Comparison of ENCODE assay signal across 8 cellular contexts in genomic region chr6:122399055-122399347, GRCh38. TPM values are rescaled to one million over a fixed set of nuclear protein-coding genes. Genes with fewer than 3 reads are reported as not detected.
DNase-seq lines count a peak whose midpoint lies in the region; ATAC-seq, FAIRE-seq and TF ChIP-seq lines count a peak whose summit lies in the region.

No MANE protein-coding gene starts in this region.

- H3K4me1 ChIP-seq in Peyer's patch, result peaks cover 0 to 10% (median 2%) of the 10 kb centered on the region in 4 donors
- peaks cover 11% of the 10 kb centered on the region for H3K4me1 ChIP-seq in endothelial cell of umbilical vein (ENCODE audit: control insufficient read depth, extremely low read depth, insufficient read depth, low read length)
- no peaks in the 10 kb centered on the region for H3K4me1 ChIP-seq in trophoblast cell (ENCODE audit: control insufficient read depth in 1 of 2, insufficient read depth in 2 of 2, low read length in 2 of 2)

- no peaks in the 10 kb centered on the region for H3K9me1 ChIP-seq in endothelial cell of umbilical vein (replicated peaks; ENCODE audit: control insufficient read depth, extremely low read depth, insufficient read depth, low read length)

- POLR2A ChIA-PET in endothelial cell of umbilical vein (lab: Charles Lee), result interaction anchor here (0.6 kb wide), 1 partner anchor 72 kb away, joined by 3 read pairs; the partner anchor contains the start of gene SERINC1

- peak overlapping the region; percentile 45 for H3K4me2 ChIP-seq in endothelial cell of umbilical vein (ENCODE audit: insufficient read depth, low read length)
- peak overlapping the region; percentile 58 for H3K4me2 ChIP-seq in trophoblast cell (ENCODE audit: low read length)

- no peak overlapping the region for H3K23ac ChIP-seq in trophoblast cell (ENCODE audit: low read length)

- TF ChIP-seq POLR2A in Peyer's patch (IDR thresholded peaks at IDR 0.05) (no peak), endothelial cell of umbilical vein (IDR thresholded peaks at IDR 0.05; ENCODE audit: low read depth, low read length) (no peak)

- no peak overlapping the region for H4K12ac ChIP-seq in trophoblast cell (ENCODE audit: low read depth, low read length)

- CTCF ChIA-PET in endothelial cell of umbilical vein (lab: Charles Lee), result interaction anchor here (1.1 to 1.6 kb wide), 7 partner anchors 9 to 133 kb away, joined by 3 to 6 read pairs (median 4); no protein-coding TSS in a partner anchor

- H3K9ac ChIP-seq in endothelial cell of umbilical vein (replicated peaks; ENCODE audit: extremely low read depth, insufficient read depth, low read length), result no peak overlapping the region
- H3K9ac ChIP-seq in trophoblast cell (ENCODE audit: low read length), result no peak overlapping the region

- ATAC-seq in GM18909 (IDR thresholded peaks at IDR 0.05; ENCODE audit: poor library complexity, unreplicated experiment) (no peak), HG03354 (IDR thresholded peaks at IDR 0.05; ENCODE audit: poor library complexity, severe bottlenecking, unreplicated experiment) (no peak), GM21529 (IDR thresholded peaks at IDR 0.05; ENCODE audit: unreplicated experiment) (no peak)

- H3K4ac ChIP-seq in trophoblast cell (ENCODE audit: low read depth, low read length), result no peak overlapping the region

- H3K36me3 ChIP-seq in Peyer's patch, result no peaks in the 10 kb centered on the region
- H3K36me3 ChIP-seq in endothelial cell of umbilical vein (ENCODE audit: control insufficient read depth in 2 of 2, extremely low read depth in 1 of 2, insufficient read depth in 2 of 2, low read length in 2 of 2), result no peaks in the 10 kb centered on the region
- no peaks in the 10 kb centered on the region for H3K36me3 ChIP-seq in trophoblast cell (ENCODE audit: control insufficient read depth in 1 of 2, insufficient read depth in 2 of 2, low read length in 2 of 2)

- H3K27ac ChIP-seq in Peyer's patch, result peak overlapping the region; percentile 29 to 84 (median 74)
- no peak overlapping the region for H3K27ac ChIP-seq in endothelial cell of umbilical vein (ENCODE audit: insufficient read depth, low read depth, low read length)
- H3K27ac ChIP-seq in trophoblast cell (ENCODE audit: low read depth, low read length), result no peak overlapping the region

- H4K91ac ChIP-seq in trophoblast cell (ENCODE audit: low read depth, low read length), result no peak overlapping the region

- no CpG with 5 or more reads among the region's 2 CpGs for WGBS in trophoblast cell (ENCODE audit: extremely low coverage, insufficient coverage, insufficient read length)

- TF ChIP-seq CTCF in Peyer's patch (IDR thresholded peaks at IDR 0.05), result no peak
- TF ChIP-seq CTCF in endothelial cell of umbilical vein (IDR thresholded peaks at IDR 0.05; ENCODE audit: extremely low read depth in 1 of 2, insufficient read depth in 1 of 2, low read depth in 1 of 2, low read length in 2 of 2), result no peak

- no peak overlapping the region for H3K14ac ChIP-seq in trophoblast cell (ENCODE audit: low read length)

- H2BK120ac ChIP-seq in trophoblast cell (ENCODE audit: insufficient read depth, low read length, poor library complexity), result no peak overlapping the region

- peaks cover 7% of the 10 kb centered on the region for H3K79me1 ChIP-seq in trophoblast cell (ENCODE audit: low read length)

- H2AFZ ChIP-seq in endothelial cell of umbilical vein (ENCODE audit: low read depth, low read length) (peak overlapping the region; percentile 71), trophoblast cell (ENCODE audit: insufficient read depth, low read length, poor library complexity) (no peak overlapping the region)

- no peaks in the 10 kb centered on the region for H3K9me3 ChIP-seq in Peyer's patch
- H3K9me3 ChIP-seq in endothelial cell of umbilical vein (replicated peaks; ENCODE audit: control insufficient read depth, insufficient read depth, low read length), result no peaks in the 10 kb centered on the region
- H3K9me3 ChIP-seq in trophoblast cell (ENCODE audit: insufficient read depth, low read depth, low read length), result no peaks in the 10 kb centered on the region

- H3K79me2 ChIP-seq in endothelial cell of umbilical vein (ENCODE audit: control insufficient read depth, insufficient read depth, low read length) (peaks cover 37% of the 10 kb centered on the region), trophoblast cell (ENCODE audit: control insufficient read depth, insufficient read depth, low read length, poor library complexity) (peaks cover 6% of the 10 kb centered on the region)

- H3K27me3 ChIP-seq in Peyer's patch, result no peaks in the 10 kb centered on the region
- H3K27me3 ChIP-seq in endothelial cell of umbilical vein (ENCODE audit: control insufficient read depth in 2 of 2, insufficient read depth in 2 of 2, low read length in 2 of 2), result peaks cover 6% of the 10 kb centered on the region in 2 experiments
- H3K27me3 ChIP-seq in trophoblast cell (ENCODE audit: insufficient read depth, low read length), result no peaks in the 10 kb centered on the region

- no peak overlapping the region for H3K18ac ChIP-seq in trophoblast cell (ENCODE audit: low read length)

- DNase-seq in EH (ENCODE audit: low read depth), result peak; percentile 99
- DNase-seq in Peyer's patch, result no peak
- DNase-seq in endothelial cell of umbilical vein (ENCODE audit: low read depth, low spot score), result no peak
- no peak for DNase-seq in trophoblast cell
- DNase-seq in GM19239 (ENCODE audit: insufficient read length, low spot score), result no peak

- no peak overlapping the region for H2BK12ac ChIP-seq in trophoblast cell (ENCODE audit: low read length)

- intact Hi-C loops in endothelial cell of umbilical vein (cut with micrococcal nuclease), result loop anchor here (1.0 to 10.0 kb wide), 4 partner anchors 16 to 962 kb away; partner anchors contain the start of genes GJA1, SERINC1 and SMPDL3A

- dilution Hi-C loops in endothelial cell of umbilical vein (cut with MboI; ENCODE audit: extremely low pct_ligation_motif_present, low sequenced_read_pairs), result no loop called here

- no peak for FAIRE-seq in endothelial cell of umbilical vein (lab: Jason Lieb, UNC)
- FAIRE-seq in GM19239 (lab: Jason Lieb, UNC), result no peak

- H2BK5ac ChIP-seq in trophoblast cell (ENCODE audit: low read depth, low read length, poor library complexity), result no peak overlapping the region

- no peaks in the 10 kb centered on the region for H4K20me1 ChIP-seq in endothelial cell of umbilical vein (replicated peaks; ENCODE audit: control insufficient read depth, extremely low read depth, insufficient read depth, low read length)

- TSS peak; percentile 37 for BruUV-seq in endothelial cell of umbilical vein (replicated peaks; lab: Mats Ljungman, UMichigan)

- peak overlapping the region; percentile 76 to 88 (median 83) for H3K4me3 ChIP-seq in Peyer's patch
- H3K4me3 ChIP-seq in endothelial cell of umbilical vein (replicated peaks in 1 of 3; ENCODE audit: insufficient read depth in 1 of 3, low read depth in 1 of 3, low read length in 3 of 3), result no peak overlapping the region
- H3K4me3 ChIP-seq in trophoblast cell (ENCODE audit: low read depth, low read length), result no peak overlapping the region

- peak overlapping the region; percentile 46 for H4K8ac ChIP-seq in trophoblast cell (ENCODE audit: low read depth, low read length)

- no peak overlapping the region for H2AK5ac ChIP-seq in trophoblast cell (ENCODE audit: low read length)

TF ChIP-seq in endothelial cell of umbilical vein, 7 proteins besides CTCF, POLR2A, EP300 and RAD21:
- no peak for TF ChIP-seq MYC (IDR thresholded peaks at IDR 0.05; ENCODE audit: low read depth, low read length)
- no peak for TF ChIP-seq GATA2 (IDR thresholded peaks at IDR 0.05; ENCODE audit: insufficient read depth, insufficient read length, low read depth, low read length)
- TF ChIP-seq JUN (IDR thresholded peaks at IDR 0.05; ENCODE audit: borderline replicate concordance, insufficient read depth, insufficient read length, low read depth), result no peak
- no peak for TF ChIP-seq FOS (IDR thresholded peaks at IDR 0.05; ENCODE audit: borderline replicate concordance, insufficient read depth, low read length)
- no peak for TF ChIP-seq MAX (IDR thresholded peaks at IDR 0.05; ENCODE audit: insufficient read depth, insufficient read length)
- no peak for TF ChIP-seq EZH2 (IDR thresholded peaks at IDR 0.05; ENCODE audit: borderline replicate concordance, low read depth, low read length, severe bottlenecking)
- TF ChIP-seq POLR2AphosphoS5 (IDR thresholded peaks at IDR 0.05; ENCODE audit: insufficient read depth, low read depth, low read length), result no peak

RNA-seq across cellular contexts. Expression of gene HSF2, which starts 0.5 kb away (rescaled TPM):
- total RNA-seq in Peyer's patch (10 to 100 TPM in 2 of 4 donors, 1 to 10 TPM in 2; 6.9 to 21.5 (median 11.4) TPM), endothelial cell of umbilical vein (8.0 and 10.1 TPM in 2 replicates)
- 12.8 and 13.3 TPM in 2 replicates for polyA plus RNA-seq in endothelial cell of umbilical vein
- polyA plus RNA-seq in endothelial cell of umbilical vein (2011; cell fraction: cytosol; rRNA removed), result 15.1 and 17.2 TPM in 2 replicates
- 42.5 and 46.0 TPM in 2 replicates for polyA plus RNA-seq in endothelial cell of umbilical vein (2011; cell fraction: nucleus; rRNA removed)
- polyA plus RNA-seq in endothelial cell of umbilical vein (2012), result 8.7 and 9.6 TPM in 2 replicates
- 13.2 and 36.9 TPM in 2 replicates for polyA minus RNA-seq in endothelial cell of umbilical vein
- polyA minus RNA-seq in endothelial cell of umbilical vein (2011; cell fraction: cytosol; rRNA and poly(A)+ RNA removed), result 4.3 TPM
- 13.6 and 18.1 TPM in 2 replicates for polyA minus RNA-seq in endothelial cell of umbilical vein (2011; cell fraction: nucleus; rRNA and poly(A)+ RNA removed)
- polyA plus RNA-seq in trophoblast cell (2013), result 9.7 and 10.3 TPM in 2 replicates

Comparison
In these comparisons a context has a peak if more than half of its experiments do, and no peak if none do; other contexts are left out.
1. H3K27ac ChIP-seq: peak in Peyer's patch (4 of 4); none in endothelial cell of umbilical vein (single experiment) and trophoblast cell (single experiment).
2. H3K4me3 ChIP-seq: peak in Peyer's patch (4 of 4); none in endothelial cell of umbilical vein (0 of 3) and trophoblast cell (single experiment).